Comparison of ENCODE assay signal across 1 cellular context in the genomic region with DNA sequence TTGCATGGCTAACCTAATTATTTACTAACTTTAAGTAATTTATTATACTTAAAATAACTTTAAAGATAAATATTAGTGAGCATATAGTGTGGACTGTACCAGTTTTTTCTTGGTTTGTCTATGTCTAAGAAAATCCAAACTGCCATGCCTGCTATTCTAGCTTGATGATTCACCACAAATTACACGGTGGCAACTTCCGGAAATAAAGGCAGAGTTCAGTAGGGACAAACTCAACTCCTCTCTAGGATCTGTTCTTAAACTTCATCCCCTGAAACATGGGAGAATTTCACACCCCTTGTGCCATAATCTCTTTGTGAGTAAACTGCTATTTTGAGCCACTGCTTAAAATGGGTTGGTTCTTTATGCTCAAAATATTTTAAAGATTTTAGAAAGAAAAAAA.
TF ChIP-seq lines count a peak whose summit lies in the region.

No MANE protein-coding gene starts in this region.

TF ChIP-seq in endothelial cell of umbilical vein, 7 proteins besides CTCF, POLR2A, EP300 and RAD21 (continued from another document):
- no peak for TF ChIP-seq MYC (IDR thresholded peaks at IDR 0.05; ENCODE audit: low read depth, low read length)
TF ChIP-seq in endothelial cell of umbilical vein: peak in this region for 1.
